In genomic region chr9:107361816-107362215, GRCh38 we compare ENCODE assay signal across 19 cellular contexts.
"Had no signal": no experiment of that assay in that cellular context is flagged by ENCODE, and none has a peak within 500 bp of the region (broad histone marks: within the 10 kb centered on the region; RNA-seq: fewer than 3 reads in every experiment).

No MANE protein-coding gene starts in this region.

- H3K4me1 ChIP-seq: transverse colon had no signal

- H3K36me3 Mint-ChIP-seq: activated CD8-positive, alpha-beta memory T cell treated with anti-CD3 and anti-CD28 coated beads, Interleukin-2, amount 10 ng/mL, durations not matched to agents 7 days and 5 days; activated naive CD4-positive, alpha-beta T cell treated with anti-CD3 and anti-CD28 coated beads, Interleukin-2, amount 50 U/mL, for 72 hours; immature natural killer cell; stimulated activated effector memory CD8-positive, alpha-beta T cell treated with anti-CD3 and anti-CD28 coated beads, Interleukin-12 subunit alpha, Interleukin-12 subunit beta, amount 100 ng/mL, for 72 hours had no signal

- H3K27me3 ChIP-seq: brain microvascular endothelial cell had no signal

- H3K27me3 Mint-ChIP-seq: activated CD8-positive, alpha-beta memory T cell treated with anti-CD3 and anti-CD28 coated beads, Interleukin-2, amount 10 ng/mL, durations not matched to agents 7 days and 5 days; progenitor cell of endocrine pancreas had no signal

- H3K9me3 Mint-ChIP-seq: activated naive CD4-positive, alpha-beta T cell treated with anti-CD3 and anti-CD28 coated beads, Interleukin-2, amount 50 U/mL, for 72 hours; activated T-cell treated with anti-CD3 and anti-CD28 coated beads, Interleukin-2, amount 50 U/mL, for 24 hours; immature natural killer cell; stimulated activated effector memory CD8-positive, alpha-beta T cell treated with anti-CD3 and anti-CD28 coated beads, Interleukin-12 subunit alpha, Interleukin-12 subunit beta, amount 100 ng/mL, for 72 hours had no signal

- H3K27ac Mint-ChIP-seq: activated CD8-positive, alpha-beta memory T cell treated with anti-CD3 and anti-CD28 coated beads, Interleukin-2, amount 10 ng/mL, durations not matched to agents 7 days and 5 days; activated naive CD4-positive, alpha-beta T cell treated with anti-CD3 and anti-CD28 coated beads, Interleukin-2, amount 50 U/mL, for 72 hours; activated T-cell treated with anti-CD3 and anti-CD28 coated beads, Interleukin-2, amount 50 U/mL, for 24 hours; immature natural killer cell; progenitor cell of endocrine pancreas; stimulated activated effector memory CD8-positive, alpha-beta T cell treated with anti-CD3 and anti-CD28 coated beads, Interleukin-12 subunit alpha, Interleukin-12 subunit beta, amount 100 ng/mL, for 72 hours had no signal

- H3K4me3 ChIP-seq: smooth muscle cell, transverse colon had no signal

- H3K36me3 ChIP-seq: brain microvascular endothelial cell, transverse colon, WERI-Rb-1 had no signal

- DNase-seq: activated CD8-positive, alpha-beta memory T cell treated with anti-CD3 and anti-CD28 coated beads, Interleukin-2, amount 10 ng/mL, durations not matched to agents 7 days and 5 days; activated effector memory CD4-positive, alpha-beta T cell treated with anti-CD3 and anti-CD28 coated beads, Interleukin-2, amount 50 U/mL, for 16 hours; activated T-cell treated with anti-CD3 and anti-CD28 coated beads, Interleukin-2, amount 50 U/mL, for 24 hours; amniotic stem cell; brain microvascular endothelial cell; cerebellar nuclear complex; immature natural killer cell; mesenchymal stem cell; right cardiac atrium; substantia nigra; T1000; transverse colon; WERI-Rb-1 had no signal

- H3K4me1 Mint-ChIP-seq: activated CD8-positive, alpha-beta memory T cell treated with anti-CD3 and anti-CD28 coated beads, Interleukin-2, amount 10 ng/mL, durations not matched to agents 7 days and 5 days; immature natural killer cell; stimulated activated effector memory CD8-positive, alpha-beta T cell treated with anti-CD3 and anti-CD28 coated beads, Interleukin-12 subunit alpha, Interleukin-12 subunit beta, amount 100 ng/mL, for 72 hours had no signal

- H3K27ac ChIP-seq: brain microvascular endothelial cell, transverse colon, WERI-Rb-1 had no signal

- H3K4me3 Mint-ChIP-seq: activated CD8-positive, alpha-beta memory T cell treated with anti-CD3 and anti-CD28 coated beads, Interleukin-2, amount 10 ng/mL, durations not matched to agents 7 days and 5 days; activated T-cell treated with anti-CD3 and anti-CD28 coated beads, Interleukin-2, amount 50 U/mL, for 24 hours; immature natural killer cell; stimulated activated effector memory CD8-positive, alpha-beta T cell treated with anti-CD3 and anti-CD28 coated beads, Interleukin-12 subunit alpha, Interleukin-12 subunit beta, amount 100 ng/mL, for 72 hours had no signal

- H3K4me2 ChIP-seq: smooth muscle cell had no signal

- ATAC-seq: activated CD8-positive, alpha-beta memory T cell treated with anti-CD3 and anti-CD28 coated beads, Interleukin-2, amount 10 ng/mL, durations not matched to agents 7 days and 5 days; activated naive CD4-positive, alpha-beta T cell treated with anti-CD3 and anti-CD28 coated beads, Interleukin-2, amount 50 U/mL, for 72 hours; esophagus mucosa; left lobe of liver; right cardiac atrium; stimulated activated effector memory CD8-positive, alpha-beta T cell treated with anti-CD3 and anti-CD28 coated beads, Interleukin-12 subunit alpha, Interleukin-12 subunit beta, amount 100 ng/mL, for 72 hours had no signal

- H3K9me3 ChIP-seq: transverse colon had no signal
